12 cellular contexts compared by ENCODE assay signal in the genomic region with DNA sequence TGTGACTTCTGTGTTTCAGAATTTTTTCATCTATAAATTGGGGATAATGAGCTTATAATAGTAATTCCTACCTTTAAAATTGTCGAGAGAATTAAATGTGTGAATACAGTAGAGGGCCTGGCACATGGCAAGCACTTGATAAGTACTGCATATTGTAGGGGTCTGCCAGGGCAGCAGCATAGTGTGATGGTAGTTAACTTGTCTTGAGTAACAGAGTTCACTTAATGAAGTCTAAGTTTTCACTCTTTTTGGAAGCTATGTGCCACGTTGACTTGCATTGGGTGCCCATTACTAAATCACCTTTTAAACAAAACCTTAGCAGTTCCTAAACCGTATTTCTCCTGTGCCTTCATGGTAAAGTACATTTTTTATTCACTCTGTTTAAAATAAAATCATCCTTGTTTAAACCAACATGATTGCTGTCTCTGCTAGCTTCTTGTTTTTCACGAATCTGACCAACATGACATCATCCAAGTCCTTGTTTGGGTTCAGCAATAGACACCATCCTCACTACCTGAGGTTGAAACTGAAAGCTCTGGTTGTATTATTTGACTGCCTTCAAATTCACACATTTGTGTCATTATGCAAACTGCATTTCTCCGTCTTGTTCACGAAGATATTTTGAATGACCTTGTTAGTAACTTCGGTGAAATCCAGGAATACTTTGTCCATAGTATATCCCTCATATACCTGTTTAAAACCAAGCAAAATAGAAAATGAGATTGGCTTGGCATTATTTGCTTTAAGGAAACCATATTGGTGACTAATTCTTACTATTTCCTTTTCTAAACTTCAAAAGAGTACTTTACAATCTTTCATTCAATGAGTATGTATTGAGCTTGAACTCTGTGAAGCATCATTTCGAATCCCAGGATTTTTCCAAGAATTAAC.
DNase-seq lines count a peak whose midpoint lies in the region; ATAC-seq and TF ChIP-seq lines count a peak whose summit lies in the region.
"Had no signal": no experiment of that assay in that cellular context is flagged by ENCODE, and none has a peak within 500 bp of the region (broad histone marks: within the 10 kb centered on the region; RNA-seq: fewer than 3 reads in every experiment).

No MANE protein-coding gene starts in this region.

- no peaks in the 10 kb centered on the region for H4K20me1 ChIP-seq in OCI-LY3 (ENCODE audit: insufficient read depth, low read length)

- H3K4me1 ChIP-seq in OCI-LY3 (ENCODE audit: low read length) (peaks cover 9% of the 10 kb centered on the region), psoas muscle (no peaks in the 10 kb centered on the region)
- H3K4me1 ChIP-seq in naive thymus-derived CD4-positive, alpha-beta T cell (ENCODE audit: control insufficient read depth in 2 of 2, insufficient read depth in 2 of 2, low read length in 2 of 2), result no peaks in the 10 kb centered on the region

- H3K79me2 ChIP-seq in OCI-LY3 (ENCODE audit: low read length), result no peaks in the 10 kb centered on the region

- H3K9me3 ChIP-seq in OCI-LY3 (ENCODE audit: insufficient read depth, low read length) (no peaks in the 10 kb centered on the region), psoas muscle (no peaks in the 10 kb centered on the region)
- H3K9me3 ChIP-seq in naive thymus-derived CD4-positive, alpha-beta T cell (ENCODE audit: control insufficient read depth in 2 of 3, low read length in 3 of 3), result no peaks in the 10 kb centered on the region

- H3K27ac ChIP-seq in OCI-LY3 (ENCODE audit: low read length), result no peak overlapping the region
- H3K27ac ChIP-seq in psoas muscle, result no peak overlapping the region
- H3K27ac ChIP-seq in naive thymus-derived CD4-positive, alpha-beta T cell (ENCODE audit: low read depth, low read length), result no peak overlapping the region

- H3K4me1 Mint-ChIP-seq in naive thymus-derived CD4-positive, alpha-beta T cell, result peaks cover 0 to 9% (median 0%) of the 10 kb centered on the region in 7 donors

- H3K27me3 ChIP-seq in OCI-LY3 (ENCODE audit: low read depth, low read length), result no peaks in the 10 kb centered on the region; the same call in 1 of the 2 replicates
- no peaks in the 10 kb centered on the region for H3K27me3 ChIP-seq in psoas muscle (ENCODE audit: insufficient read depth in 3 of 3, low read length in 2 of 3)
- no peaks in the 10 kb centered on the region for H3K27me3 ChIP-seq in naive thymus-derived CD4-positive, alpha-beta T cell (ENCODE audit: control insufficient read depth in 2 of 2, insufficient read depth in 2 of 2, low read length in 2 of 2)

- H3K4me2 ChIP-seq in OCI-LY3 (ENCODE audit: low read length), result peak overlapping the region; percentile 45

- no peak overlapping the region for H3K27ac Mint-ChIP-seq in naive thymus-derived CD4-positive, alpha-beta T cell

- no peak for DNase-seq in psoas muscle
- DNase-seq in NCI-H524 treated with DMSO at 0.1 percent for 48 hours (lab: John Stamatoyannopoulos, UW), result no peak
- DNase-seq in naive thymus-derived CD4-positive, alpha-beta T cell, result no peak
- no peak for DNase-seq in islet precursor cell
- DNase-seq: activated gamma-delta T cell; hypothalamus; small intestine; stimulated activated naive CD4-positive, alpha-beta T cell had no signal

- H3K4me3 ChIP-seq in OCI-LY3 (ENCODE audit: low read length), result peak overlapping the region; percentile 8; the same call in 1 of the 2 replicates
- no peak overlapping the region for H3K4me3 ChIP-seq in psoas muscle
- no peak overlapping the region for H3K4me3 ChIP-seq in naive thymus-derived CD4-positive, alpha-beta T cell (ENCODE audit: low read length)

- intact Hi-C loops in psoas muscle (cut with DNase I), result no loop called here
- intact Hi-C loops in naive thymus-derived CD4-positive, alpha-beta T cell (cut with micrococcal nuclease), result no loop called here

- ATAC-seq in GM18520 (IDR thresholded peaks at IDR 0.05; ENCODE audit: unreplicated experiment) (peak; percentile 100), GM21360 (IDR thresholded peaks at IDR 0.05; ENCODE audit: unreplicated experiment) (peak; percentile 96), HG03025 (IDR thresholded peaks at IDR 0.05; ENCODE audit: low FRiP score, unreplicated experiment) (peak; percentile 96), psoas muscle (no peak)
- ATAC-seq in naive thymus-derived CD4-positive, alpha-beta T cell, result no peak

- no peaks in the 10 kb centered on the region for H3K36me3 ChIP-seq in OCI-LY3 (replicated peaks; ENCODE audit: low read depth, low read length)
- no peaks in the 10 kb centered on the region for H3K36me3 ChIP-seq in psoas muscle (ENCODE audit: insufficient read depth in 1 of 2, low read depth in 1 of 2)
- H3K36me3 ChIP-seq in naive thymus-derived CD4-positive, alpha-beta T cell (ENCODE audit: control insufficient read depth in 2 of 3, insufficient read depth in 3 of 3, low read length in 3 of 3), result no peaks in the 10 kb centered on the region

- peaks cover 0 to 7% (median 0%) of the 10 kb centered on the region in 5 donors for H3K36me3 Mint-ChIP-seq in naive thymus-derived CD4-positive, alpha-beta T cell

- CTCF ChIA-PET in naive thymus-derived CD4-positive, alpha-beta T cell (lab: Charles Lee), result no interaction called here

- POLR2A ChIA-PET in naive thymus-derived CD4-positive, alpha-beta T cell (lab: Charles Lee), result no interaction called here

- peaks cover 0 to 2% (median 0%) of the 10 kb centered on the region in 11 donors for H3K9me3 Mint-ChIP-seq in naive thymus-derived CD4-positive, alpha-beta T cell

- no peak for TF ChIP-seq CTCF in OCI-LY3 (IDR thresholded peaks at IDR 0.05; ENCODE audit: low read depth, low read length)
- no peak for TF ChIP-seq CTCF in psoas muscle (IDR thresholded peaks at IDR 0.05)

- 87 to 90% (median 88%) methylated on average over 8 of the region's 8 CpGs for WGBS in psoas muscle, 3 donors

- no peak overlapping the region for H2AFZ ChIP-seq in OCI-LY3 (ENCODE audit: low read depth, low read length)

- H3K9ac ChIP-seq in OCI-LY3 (ENCODE audit: low read length), result no peak overlapping the region

- peaks cover 0 to 7% (median 0%) of the 10 kb centered on the region in 5 donors for H3K27me3 Mint-ChIP-seq in naive thymus-derived CD4-positive, alpha-beta T cell

- no peak overlapping the region for H3K4me3 Mint-ChIP-seq in naive thymus-derived CD4-positive, alpha-beta T cell

Comparison
In these comparisons a context has a peak if more than half of its experiments do, and no peak if none do; other contexts are left out.
1. ATAC-seq: peak in GM18520 (single experiment), GM21360 (single experiment) and HG03025 (single experiment); none in psoas muscle (0 of 4) and naive thymus-derived CD4-positive, alpha-beta T cell (single experiment).